7 cellular contexts compared by ENCODE assay signal in the genomic region with DNA sequence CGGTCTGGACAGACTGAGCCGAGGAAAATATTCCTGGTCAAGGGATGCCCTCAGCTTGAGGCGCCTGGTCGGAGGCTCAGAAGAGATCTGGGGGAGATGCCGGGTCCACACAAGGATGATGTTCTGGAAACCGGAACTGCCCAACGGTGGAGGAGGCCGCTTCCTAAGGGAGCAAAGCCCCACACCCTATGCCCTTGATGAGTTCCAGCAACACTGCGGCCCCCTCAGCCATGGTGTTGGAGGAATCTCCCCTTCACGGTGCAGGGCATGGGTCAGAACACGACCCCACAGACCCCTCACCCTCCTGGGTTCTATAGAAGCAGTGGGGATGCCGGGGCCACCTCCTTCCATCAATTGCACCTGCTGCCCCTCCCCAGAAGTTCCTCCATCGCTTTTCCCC.
DNase-seq lines count a peak whose midpoint lies in the region; ATAC-seq, FAIRE-seq and TF ChIP-seq lines count a peak whose summit lies in the region.
"Not testable (repeated sequence)": the region's sequence is repeated elsewhere in the genome, so short reads cannot be mapped to it uniquely, and the experiment has no call there.

No MANE protein-coding gene starts in this region.

- H3K27ac Mint-ChIP-seq in IgD-negative memory B cell (peak overlapping the region in 2 of 3 donors; percentile 76 to 95), astrocyte (ENCODE audit: unreplicated experiment) (peak overlapping the region; percentile 47), natural killer cell (peak overlapping the region; percentile 51 to 83)
- H3K27ac Mint-ChIP-seq in dendritic cell treated with granulocyte-macrophage colony-stimulating factor and Interleukin-4, amounts not matched to agents 40 ng/mL and 50 ng/mL, for 4 days = peak overlapping the region; percentile 61
- H3K27ac Mint-ChIP-seq in stimulated activated memory B cell treated with anti-CD40 and anti-IgM and Interleukin-4, amounts not matched to agents 10 μg/mL and 1 μg/mL and 100 μg/mL, for 72 hours = peak overlapping the region; percentile 0

- not testable (repeated sequence) for TF ChIP-seq CTCF in astrocyte (IDR thresholded peaks at IDR 0.05; ENCODE audit: insufficient read depth, low read depth, low read length); natural killer cell (IDR thresholded peaks at IDR 0.05)

- 92% methylated on average over 13 of the region's 13 CpGs for WGBS in right cardiac atrium

- not testable (repeated sequence) for FAIRE-seq in astrocyte (lab: Jason Lieb, UNC)

- not testable (repeated sequence) for H3K79me2 ChIP-seq in astrocyte (ENCODE audit: insufficient read depth, low read length)

- not testable (repeated sequence) for H3K4me2 ChIP-seq in astrocyte (ENCODE audit: low read length)

- H3K27ac ChIP-seq in astrocyte (ENCODE audit: low read depth, low read length); right cardiac atrium (ENCODE audit: low read length): not testable (repeated sequence)

- H3K27me3 Mint-ChIP-seq in IgD-negative memory B cell; astrocyte (ENCODE audit: low read depth, unreplicated experiment); dendritic cell treated with granulocyte-macrophage colony-stimulating factor and Interleukin-4, amounts not matched to agents 40 ng/mL and 50 ng/mL, for 4 days; natural killer cell (ENCODE audit: low read depth in 2 of 2); stimulated activated memory B cell treated with anti-CD40 and anti-IgM and Interleukin-4, amounts not matched to agents 10 μg/mL and 1 μg/mL and 100 μg/mL, for 72 hours: not testable (repeated sequence)

- DNase-seq in astrocyte (ENCODE audit: low read depth); natural killer cell: not testable (repeated sequence)
- DNase-seq in right cardiac atrium = peak in 2 of 3 donors; percentile 14 to 35
- peak; percentile 74 for DNase-seq in posterior vena cava (ENCODE audit: low spot score)

- not testable (repeated sequence) for H3K4me3 ChIP-seq in astrocyte (ENCODE audit: insufficient read depth, low read depth, low read length); right cardiac atrium (ENCODE audit: low read length)

- H3K9me3 Mint-ChIP-seq in IgD-negative memory B cell; astrocyte (ENCODE audit: unreplicated experiment); dendritic cell treated with granulocyte-macrophage colony-stimulating factor and Interleukin-4, amounts not matched to agents 40 ng/mL and 50 ng/mL, for 4 days; natural killer cell; stimulated activated memory B cell treated with anti-CD40 and anti-IgM and Interleukin-4, amounts not matched to agents 10 μg/mL and 1 μg/mL and 100 μg/mL, for 72 hours: not testable (repeated sequence)

- not testable (repeated sequence) for H3K27me3 ChIP-seq in astrocyte (ENCODE audit: insufficient read depth, low read length); right cardiac atrium (ENCODE audit: control insufficient read depth, insufficient read depth)

- not testable (repeated sequence) for H2AFZ ChIP-seq in astrocyte (ENCODE audit: low read depth, low read length)

- H3K36me3 ChIP-seq in astrocyte (ENCODE audit: insufficient read depth, low read length) = not testable (repeated sequence)

- H3K4me1 ChIP-seq in astrocyte (ENCODE audit: insufficient read depth, low read length) = peaks cover 33% of the 10 kb centered on the region
- H3K4me1 ChIP-seq in right cardiac atrium (ENCODE audit: control insufficient read depth, insufficient read depth, low read length) = not testable (repeated sequence)

- not testable (repeated sequence) for H3K9me3 ChIP-seq in astrocyte (ENCODE audit: insufficient read depth, low read depth, low read length); right cardiac atrium (ENCODE audit: control insufficient read depth, low read length)

- not testable (repeated sequence) for H4K20me1 ChIP-seq in astrocyte (ENCODE audit: insufficient read depth, low read length)

- intact Hi-C loops in dendritic cell treated with granulocyte-macrophage colony-stimulating factor and Interleukin-4, amounts not matched to agents 40 ng/mL and 50 ng/mL, for 4 days (cut with micrococcal nuclease); right cardiac atrium (cut with DNase I); natural killer cell (cut with micrococcal nuclease); posterior vena cava (cut with DNase I): not testable (repeated sequence)

- H3K4me1 Mint-ChIP-seq in IgD-negative memory B cell = peaks cover 12 to 13% (median 13%) of the 10 kb centered on the region in 3 donors
- H3K4me1 Mint-ChIP-seq in astrocyte (ENCODE audit: low read depth, unreplicated experiment) = peaks cover 40% of the 10 kb centered on the region
- H3K4me1 Mint-ChIP-seq in dendritic cell treated with granulocyte-macrophage colony-stimulating factor and Interleukin-4, amounts not matched to agents 40 ng/mL and 50 ng/mL, for 4 days (ENCODE audit: low read depth) = peaks cover 67% of the 10 kb centered on the region
- H3K4me1 Mint-ChIP-seq in natural killer cell = peaks cover 28 to 47% of the 10 kb centered on the region in 2 donors
- H3K4me1 Mint-ChIP-seq in stimulated activated memory B cell treated with anti-CD40 and anti-IgM and Interleukin-4, amounts not matched to agents 10 μg/mL and 1 μg/mL and 100 μg/mL, for 72 hours = peaks cover 30% of the 10 kb centered on the region

- not testable (repeated sequence) for H3K4me3 Mint-ChIP-seq in IgD-negative memory B cell; astrocyte (ENCODE audit: unreplicated experiment); dendritic cell treated with granulocyte-macrophage colony-stimulating factor and Interleukin-4, amounts not matched to agents 40 ng/mL and 50 ng/mL, for 4 days; natural killer cell; stimulated activated memory B cell treated with anti-CD40 and anti-IgM and Interleukin-4, amounts not matched to agents 10 μg/mL and 1 μg/mL and 100 μg/mL, for 72 hours

- H3K36me3 Mint-ChIP-seq in IgD-negative memory B cell; astrocyte (ENCODE audit: low read depth, unreplicated experiment); dendritic cell treated with granulocyte-macrophage colony-stimulating factor and Interleukin-4, amounts not matched to agents 40 ng/mL and 50 ng/mL, for 4 days (ENCODE audit: low read depth); natural killer cell; stimulated activated memory B cell treated with anti-CD40 and anti-IgM and Interleukin-4, amounts not matched to agents 10 μg/mL and 1 μg/mL and 100 μg/mL, for 72 hours: not testable (repeated sequence)

- H3K9ac ChIP-seq in astrocyte (ENCODE audit: low read length) = not testable (repeated sequence)

- not testable (repeated sequence) for ATAC-seq in right cardiac atrium; natural killer cell; stimulated activated memory B cell treated with anti-CD40 and anti-IgM and Interleukin-4, amounts not matched to agents 10 μg/mL and 1 μg/mL and 100 μg/mL, for 72 hours

Comparison
In these comparisons a context has a peak if more than half of its experiments do, and no peak if none do; other contexts are left out.
1. H3K27ac Mint-ChIP-seq: peak in every context shown above with its lines; median percentile 86 in IgD-negative memory B cell; 67 in natural killer cell; 61 in dendritic cell treated with granulocyte-macrophage colony-stimulating factor and Interleukin-4, amounts not matched to agents 40 ng/mL and 50 ng/mL, for 4 days; 47 in astrocyte; 0 in stimulated activated memory B cell treated with anti-CD40 and anti-IgM and Interleukin-4, amounts not matched to agents 10 μg/mL and 1 μg/mL and 100 μg/mL, for 72 hours.